ENCODE assay signal across 33 cellular contexts in genomic region chr10:113294868-113295267, GRCh38.
"Had no signal": no experiment of that assay in that cellular context is flagged by ENCODE, and none has a peak within 500 bp of the region (broad histone marks: within the 10 kb centered on the region; RNA-seq: fewer than 3 reads in every experiment).

No MANE protein-coding gene starts in this region.

- H3K4me3 Mint-ChIP-seq: activated B cell treated with CpG ODN at 0.5 μM for 24 hours; activated CD8-positive, alpha-beta T cell treated with anti-CD3 and anti-CD28 coated beads for 36 hours; activated naive CD4-positive, alpha-beta T cell treated with anti-CD3 and anti-CD28 coated beads for 36 hours; activated naive CD4-positive, alpha-beta T cell treated with anti-CD3 and anti-CD28 coated beads, Interleukin-2, amount 50 U/mL, for 24 hours; activated naive CD8-positive, alpha-beta T cell treated with anti-CD3 and anti-CD28 coated beads for 36 hours; activated naive CD8-positive, alpha-beta T cell treated with anti-CD3 and anti-CD28 coated beads, Interleukin-2, amount 50 U/mL, for 24 hours; activated T-cell treated with anti-CD3 and anti-CD28 coated beads, Interleukin-2, amount 50 U/mL, for 4 hours; activated T-helper 17 cell treated with anti-CD3 and anti-CD28 coated beads, Interleukin-2, amount 50 U/mL, for 72 hours; brain; central memory CD8-positive, alpha-beta T cell; dendritic cell treated with granulocyte-macrophage colony-stimulating factor and Interleukin-4, amounts not matched to agents 40 ng/mL and 50 ng/mL, for 4 days; endodermal cell; T-helper 17 cell; T-helper 2 cell treated with Interferon-gamma antibody and Interleukin-4, amounts not matched to agents 5 μg/mL and 100 μg/mL, for 36 hours had no signal

- H3K36me3 Mint-ChIP-seq: activated naive CD4-positive, alpha-beta T cell treated with anti-CD3 and anti-CD28 coated beads, Interleukin-2, amount 50 U/mL, for 24 hours; activated naive CD8-positive, alpha-beta T cell treated with anti-CD3 and anti-CD28 coated beads for 36 hours; brain had no signal

- H3K27ac ChIP-seq: adrenal gland, coronary artery, dorsolateral prefrontal cortex, WERI-Rb-1 had no signal

- FAIRE-seq: bronchial epithelial cell, frontal cortex had no signal

- ATAC-seq: activated CD4-positive, CD25-positive, alpha-beta regulatory T cell treated with anti-CD3 and anti-CD28 coated beads, Interleukin-2, amount 50 U/mL, for 24 hours; activated CD8-positive, alpha-beta T cell treated with anti-CD3 and anti-CD28 coated beads for 36 hours; activated naive CD8-positive, alpha-beta T cell treated with anti-CD3 and anti-CD28 coated beads, Interleukin-2, amount 50 U/mL, for 24 hours; activated T-cell treated with anti-CD3 and anti-CD28 coated beads, Interleukin-2, amount 50 U/mL, for 4 hours; activated T-helper 17 cell treated with anti-CD3 and anti-CD28 coated beads, Interleukin-2, amount 50 U/mL, for 72 hours; esophagus mucosa; T-helper 17 cell had no signal

- H3K4me1 Mint-ChIP-seq: activated naive CD4-positive, alpha-beta T cell treated with anti-CD3 and anti-CD28 coated beads, Interleukin-2, amount 50 U/mL, for 24 hours; activated naive CD8-positive, alpha-beta T cell treated with anti-CD3 and anti-CD28 coated beads, Interleukin-2, amount 50 U/mL, for 24 hours; activated T-helper 17 cell treated with anti-CD3 and anti-CD28 coated beads, Interleukin-2, amount 50 U/mL, for 72 hours; central memory CD8-positive, alpha-beta T cell; T-helper 17 cell had no signal

- H3K27me3 Mint-ChIP-seq: activated B cell treated with CpG ODN at 0.5 μM for 24 hours, brain had no signal

- H3K36me3 ChIP-seq: adrenal gland, WERI-Rb-1 had no signal

- H3K27ac Mint-ChIP-seq: activated B cell treated with CpG ODN at 0.5 μM for 24 hours; activated CD8-positive, alpha-beta T cell treated with anti-CD3 and anti-CD28 coated beads for 36 hours; activated naive CD4-positive, alpha-beta T cell treated with anti-CD3 and anti-CD28 coated beads for 36 hours; activated naive CD4-positive, alpha-beta T cell treated with anti-CD3 and anti-CD28 coated beads, Interleukin-2, amount 50 U/mL, for 24 hours; activated naive CD8-positive, alpha-beta T cell treated with anti-CD3 and anti-CD28 coated beads for 36 hours; activated naive CD8-positive, alpha-beta T cell treated with anti-CD3 and anti-CD28 coated beads, Interleukin-2, amount 50 U/mL, for 24 hours; activated T-helper 17 cell treated with anti-CD3 and anti-CD28 coated beads, Interleukin-2, amount 50 U/mL, for 72 hours; dendritic cell treated with granulocyte-macrophage colony-stimulating factor and Interleukin-4, amounts not matched to agents 40 ng/mL and 50 ng/mL, for 4 days; endodermal cell; T-helper 17 cell; T-helper 2 cell treated with Interferon-gamma antibody and Interleukin-4, amounts not matched to agents 5 μg/mL and 100 μg/mL, for 36 hours had no signal

- H3K27me3 ChIP-seq: adrenal gland had no signal

- H3K9me3 Mint-ChIP-seq: activated B cell treated with CpG ODN at 0.5 μM for 24 hours; activated CD8-positive, alpha-beta T cell treated with anti-CD3 and anti-CD28 coated beads for 36 hours; activated naive CD4-positive, alpha-beta T cell treated with anti-CD3 and anti-CD28 coated beads for 36 hours; activated naive CD4-positive, alpha-beta T cell treated with anti-CD3 and anti-CD28 coated beads, Interleukin-2, amount 50 U/mL, for 24 hours; activated naive CD8-positive, alpha-beta T cell treated with anti-CD3 and anti-CD28 coated beads for 36 hours; activated naive CD8-positive, alpha-beta T cell treated with anti-CD3 and anti-CD28 coated beads, Interleukin-2, amount 50 U/mL, for 24 hours; activated T-cell treated with anti-CD3 and anti-CD28 coated beads, Interleukin-2, amount 50 U/mL, for 4 hours; activated T-helper 17 cell treated with anti-CD3 and anti-CD28 coated beads, Interleukin-2, amount 50 U/mL, for 72 hours; central memory CD8-positive, alpha-beta T cell; dendritic cell treated with granulocyte-macrophage colony-stimulating factor and Interleukin-4, amounts not matched to agents 40 ng/mL and 50 ng/mL, for 4 days; endodermal cell; T-helper 2 cell treated with Interferon-gamma antibody and Interleukin-4, amounts not matched to agents 5 μg/mL and 100 μg/mL, for 36 hours had no signal

- H3K4me3 ChIP-seq: adrenal gland, coronary artery, dorsolateral prefrontal cortex had no signal

- H3K4me1 ChIP-seq: adrenal gland had no signal

- DNase-seq: activated B cell treated with CpG ODN at 0.5 μM for 24 hours; activated CD4-positive, alpha-beta T cell treated with anti-CD3 and anti-CD28 coated beads for 48 hours; activated CD4-positive, alpha-beta T cell treated with anti-CD3 and anti-CD28 coated beads, Interleukin-2, amount 50 U/mL, for 1 hour; activated CD4-positive, alpha-beta T cell treated with anti-CD3 and anti-CD28 coated beads, Interleukin-2, amount 50 U/mL, for 48 hours; activated CD8-positive, alpha-beta memory T cell treated with anti-CD3 and anti-CD28 coated beads for 24 hours; activated CD8-positive, alpha-beta T cell treated with anti-CD3 and anti-CD28 coated beads for 36 hours; activated effector memory CD4-positive, alpha-beta T cell treated with anti-CD3 and anti-CD28 coated beads, Interleukin-2, amount 50 U/mL, for 16 hours; activated naive CD4-positive, alpha-beta T cell treated with anti-CD3 and anti-CD28 coated beads for 36 hours; activated naive CD8-positive, alpha-beta T cell treated with anti-CD3 and anti-CD28 coated beads for 36 hours; activated naive CD8-positive, alpha-beta T cell treated with anti-CD3 and anti-CD28 coated beads, Interleukin-2, amount 50 U/mL, for 24 hours; activated T-cell treated with anti-CD3 and anti-CD28 coated beads, Interleukin-2, amount 50 U/mL, for 4 hours; adrenal gland; aorta; effector memory CD4-positive, alpha-beta T cell; endodermal cell; foreskin fibroblast; glutamatergic neuron; T-helper 1 cell; T-helper 17 cell; T1000; WERI-Rb-1 had no signal

- H3K9me3 ChIP-seq: adrenal gland had no signal
